In the genomic region with DNA sequence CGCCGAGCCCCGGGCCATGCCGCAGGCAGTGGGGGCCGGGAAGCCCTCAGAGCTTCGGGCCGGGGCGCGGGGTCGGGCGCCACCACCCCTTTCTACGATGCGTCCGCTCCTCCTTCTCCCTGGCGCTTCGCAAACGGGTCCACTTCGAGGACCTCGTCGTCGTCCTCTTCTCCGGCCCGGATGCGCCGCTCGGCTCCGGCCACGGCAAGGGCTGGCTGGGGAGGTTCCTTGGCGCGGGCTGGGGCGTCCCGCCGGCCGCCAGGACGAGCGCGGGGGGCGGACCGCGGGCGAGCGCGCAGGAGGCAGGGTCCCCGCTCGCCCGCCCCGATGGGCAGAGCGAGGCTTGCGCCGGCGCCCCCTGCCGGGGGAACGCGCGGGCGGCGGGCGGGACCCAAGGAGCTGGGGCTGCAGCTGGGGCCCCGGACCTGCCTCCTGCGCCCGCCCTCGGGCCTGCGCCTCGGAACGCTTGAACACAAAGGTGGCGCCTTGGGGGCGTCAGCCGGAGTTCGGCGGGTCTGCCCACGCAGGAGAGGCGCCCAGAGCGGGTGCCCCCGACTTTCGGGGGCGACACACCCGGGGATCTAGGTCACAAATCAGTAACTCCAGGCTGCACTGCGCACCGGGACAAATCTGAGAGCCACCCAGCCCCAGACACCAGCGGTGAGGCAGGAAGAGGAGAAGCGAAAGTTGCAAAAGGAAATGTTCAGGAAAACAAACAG, we compare ENCODE assay signal across 8 cellular contexts. TPM values are rescaled to one million over a fixed set of nuclear protein-coding genes. Genes with fewer than 3 reads are reported as not detected.
DNase-seq lines count a peak whose midpoint lies in the region; ATAC-seq and TF ChIP-seq lines count a peak whose summit lies in the region.

A gene (minus strand): TSS at position 283 of the 719 bp plus-strand sequence.

- no peak within 1 kb of the TSS; the same call in 1 of the 2 replicates for H3K14ac ChIP-seq in IMR-90 (replicated peaks; ENCODE audit: low read depth, low read length)

- WGBS in IMR-90 (ENCODE audit: extremely low coverage in 2 of 2, insufficient read length in 1 of 2), 2 experiments: 0% methylated on average over 30 of the region's 81 CpGs; no CpG with 5 or more reads in 1 of the 2 experiments
- 0 to 1% methylated on average over 81 of the region's 81 CpGs for WGBS in ectodermal cell, 2 experiments
- 1 to 2% methylated on average over 76 to 81 of the region's 81 CpGs for WGBS in lung, 2 donors

- H3K56ac ChIP-seq in IMR-90 (ENCODE audit: extremely low read depth, insufficient read depth, low read length): no peak within 1 kb of the TSS

- BruUV-seq in IMR-90 (replicated peaks; lab: Mats Ljungman, UMichigan): no TSS peak

- H3K9me1 ChIP-seq in IMR-90 (ENCODE audit: insufficient read depth, low read length): peaks cover 7% of the 10 kb centered on the region

- TF ChIP-seq POLR2A in IMR-90 (IDR thresholded peaks at IDR 0.05; ENCODE audit: low read depth, low read length): no peak

- peak within 1 kb of the TSS; percentile 77 for H3K9ac ChIP-seq in IMR-90 (ENCODE audit: low read depth, low read length)

- no peaks in the 10 kb centered on the region for H3K36me3 ChIP-seq in IMR-90 (ENCODE audit: control insufficient read depth, insufficient read depth, low read length)
- H3K36me3 ChIP-seq in ectodermal cell (ENCODE audit: control insufficient read depth, insufficient read depth, low read length): no peaks in the 10 kb centered on the region
- H3K36me3 ChIP-seq in lung (ENCODE audit: control insufficient read depth in 2 of 2, insufficient read depth in 2 of 2, low read length in 2 of 2): no peaks in the 10 kb centered on the region

- DNase-seq in NCI-H1417 (lab: John Stamatoyannopoulos, UW) (peak; percentile 9 to 84 (median 69)), NCI-H1417 treated with DMSO at 0.1 percent for 48 hours (lab: John Stamatoyannopoulos, UW) (no peak), IMR-90 (peak; percentile 63), lung (ENCODE audit: low spot score) (peak; percentile 36), NCI-H2029 treated with DMSO at 0.1 percent for 48 hours (lab: John Stamatoyannopoulos, UW) (no peak)
- DNase-seq in stimulated activated CD8-positive, alpha-beta memory T cell treated with anti-CD3 and anti-CD28 coated beads, Interleukin-4, amount 100 ng/mL, for 48 hours: peak; percentile 76

- H3K18ac ChIP-seq in IMR-90 (ENCODE audit: low read depth, low read length): peak within 1 kb of the TSS; percentile 37; the same call in 1 of the 2 replicates

- H3K9me3 ChIP-seq in IMR-90 (ENCODE audit: control insufficient read depth, insufficient read depth, low read length): peaks cover 3% of the 10 kb centered on the region; the same call in 1 of the 2 replicates
- H3K9me3 ChIP-seq in ectodermal cell (ENCODE audit: control insufficient read depth, low read length): no peaks in the 10 kb centered on the region
- peaks cover 2 to 7% of the 10 kb centered on the region in 2 donors for H3K9me3 ChIP-seq in lung (ENCODE audit: control insufficient read depth in 2 of 2, insufficient read depth in 1 of 2, low read length in 1 of 2)

- peak within 1 kb of the TSS; percentile 50; the same call in 1 of the 3 replicates for H2BK15ac ChIP-seq in IMR-90 (ENCODE audit: low read depth, low read length)

- peak within 1 kb of the TSS; percentile 66 for H3K4ac ChIP-seq in IMR-90 (ENCODE audit: low read depth, low read length)

- dilution Hi-C loops in IMR-90 (cut with HindIII; ENCODE audit: low sequenced_read_pairs, unreplicated experiment): no loop called here

- peak; percentile 64 for TF ChIP-seq RAD21 in IMR-90 (IDR thresholded peaks at IDR 0.05; ENCODE audit: low read length)

- H3K79me1 ChIP-seq in IMR-90 (ENCODE audit: low read depth in 1 of 2, low read length in 2 of 2): peaks cover 2 to 16% of the 10 kb centered on the region in 2 experiments; a peak in 1 of 4 replicates

- H3K4me3 ChIP-seq in IMR-90 (ENCODE audit: insufficient read depth, low read depth, low read length) (peak within 1 kb of the TSS; percentile 71), ectodermal cell (ENCODE audit: insufficient read depth, low read depth, low read length) (peak within 1 kb of the TSS; percentile 78), lung (peak within 1 kb of the TSS; percentile 40)

- no peaks in the 10 kb centered on the region; the same call in 1 of the 2 replicates for H3K27me3 ChIP-seq in IMR-90 (ENCODE audit: control insufficient read depth, insufficient read depth, low read length)
- peaks cover 14% of the 10 kb centered on the region for H3K27me3 ChIP-seq in ectodermal cell (ENCODE audit: control insufficient read depth, insufficient read depth, low read length, poor library complexity, severe bottlenecking)
- H3K27me3 ChIP-seq in lung (ENCODE audit: control insufficient read depth, insufficient read depth): peaks cover 21% of the 10 kb centered on the region

- peak within 1 kb of the TSS; percentile 79 for H2AK9ac ChIP-seq in IMR-90 (replicated peaks; ENCODE audit: low read depth, low read length, poor library complexity)

- H3K27ac ChIP-seq in IMR-90 (ENCODE audit: insufficient read depth, low read length): peak within 1 kb of the TSS; percentile 76
- H3K27ac ChIP-seq in VCaP: no peak within 1 kb of the TSS
- peak within 1 kb of the TSS; percentile 52 for H3K27ac ChIP-seq in ectodermal cell (ENCODE audit: insufficient read depth, low read depth, low read length, poor library complexity, severe bottlenecking)
- H3K27ac ChIP-seq in lung (ENCODE audit: low read depth in 1 of 2, low read length in 1 of 2): peak within 1 kb of the TSS in 1 of 2 donors; percentile 52

- in situ Hi-C loops in IMR-90 (cut with MboI; ENCODE audit: low sequenced_read_pairs): loop anchor here (10.0 kb wide), 1 partner anchor 175 kb away; no protein-coding TSS in a partner anchor

- no peak within 1 kb of the TSS for H2BK5ac ChIP-seq in IMR-90 (ENCODE audit: low read depth, low read length, poor library complexity, severe bottlenecking)

- TF ChIP-seq CTCF in IMR-90 (conservative IDR thresholded peaks at IDR 0.05; ENCODE audit: low read depth, low read length): peak; percentile 78
- peak; percentile 82 for TF ChIP-seq CTCF in VCaP (conservative IDR thresholded peaks at IDR 0.05)
- TF ChIP-seq CTCF in lung (IDR thresholded peaks at IDR 0.05; ENCODE audit: control extremely low read depth, extremely low read depth): no peak

- peak within 1 kb of the TSS; percentile 17 for H2AK5ac ChIP-seq in IMR-90 (ENCODE audit: low read depth, low read length)

- POLR2A ChIA-PET in IMR-90 (lab: Charles Lee; ENCODE audit: unreplicated experiment): interaction anchor here (0.6 to 1.1 kb wide), 2 partner anchors 50 to 179 kb away, joined by 3 read pairs; no protein-coding TSS in a partner anchor

- peak within 1 kb of the TSS; percentile 70 for H2BK120ac ChIP-seq in IMR-90 (ENCODE audit: low read depth, low read length)

- H4K91ac ChIP-seq in IMR-90 (ENCODE audit: insufficient read depth, low read depth, low read length): peak within 1 kb of the TSS; percentile 36; the same call in 1 of the 2 replicates

- intact Hi-C loops in IMR-90 (cut with micrococcal nuclease): loop anchor here (1.0 to 5.0 kb wide), 6 partner anchors 53 to 292 kb away; no protein-coding TSS in a partner anchor

- CTCF ChIA-PET in IMR-90 (lab: Yijun Ruan, JAX): interaction anchor here (0.6 to 1.7 kb wide), 10 partner anchors 14 to 627 kb away, joined by 3 to 5 read pairs (median 3); no protein-coding TSS in a partner anchor

- peak within 1 kb of the TSS; percentile 90 for H2AFZ ChIP-seq in IMR-90 (replicated peaks; ENCODE audit: low read length, poor library complexity)

- H2BK20ac ChIP-seq in IMR-90 (ENCODE audit: low read depth, low read length): no peak within 1 kb of the TSS

- peak within 1 kb of the TSS; percentile 8; the same call in 1 of the 2 replicates for H4K5ac ChIP-seq in IMR-90 (ENCODE audit: low read depth, low read length)

- peak; percentile 79 for ATAC-seq in IMR-90 (ENCODE audit: low read depth)
- peak; percentile 76 for ATAC-seq in lung (ENCODE audit: insufficient read depth, low FRiP score)

- peaks cover 17% of the 10 kb centered on the region for H3K4me1 ChIP-seq in IMR-90 (ENCODE audit: control insufficient read depth, insufficient read depth, low read length)
- peaks cover 22% of the 10 kb centered on the region for H3K4me1 ChIP-seq in ectodermal cell (ENCODE audit: control insufficient read depth, insufficient read depth, low read length)
- H3K4me1 ChIP-seq in lung (ENCODE audit: control insufficient read depth in 2 of 2, insufficient read depth in 2 of 2, low read length in 2 of 2): peaks cover 0 to 18% of the 10 kb centered on the region in 2 donors

- peak within 1 kb of the TSS; percentile 60 for H3K4me2 ChIP-seq in IMR-90 (ENCODE audit: low read depth, low read length)

- peak within 1 kb of the TSS; percentile 44 for H3K23ac ChIP-seq in IMR-90 (ENCODE audit: low read depth, low read length)

- H4K8ac ChIP-seq in IMR-90 (ENCODE audit: low read depth in 2 of 2, low read length in 2 of 2): peak within 1 kb of the TSS; percentile 32 to 50; a peak in 1 of 4 replicates

- peaks cover 14% of the 10 kb centered on the region; the same call in 1 of the 2 replicates for H4K20me1 ChIP-seq in IMR-90 (ENCODE audit: insufficient read depth, low read length)

TF ChIP-seq in IMR-90, 13 proteins besides CTCF, POLR2A, EP300 and RAD21 (continues in another document):
- TF ChIP-seq, protein P1, sequence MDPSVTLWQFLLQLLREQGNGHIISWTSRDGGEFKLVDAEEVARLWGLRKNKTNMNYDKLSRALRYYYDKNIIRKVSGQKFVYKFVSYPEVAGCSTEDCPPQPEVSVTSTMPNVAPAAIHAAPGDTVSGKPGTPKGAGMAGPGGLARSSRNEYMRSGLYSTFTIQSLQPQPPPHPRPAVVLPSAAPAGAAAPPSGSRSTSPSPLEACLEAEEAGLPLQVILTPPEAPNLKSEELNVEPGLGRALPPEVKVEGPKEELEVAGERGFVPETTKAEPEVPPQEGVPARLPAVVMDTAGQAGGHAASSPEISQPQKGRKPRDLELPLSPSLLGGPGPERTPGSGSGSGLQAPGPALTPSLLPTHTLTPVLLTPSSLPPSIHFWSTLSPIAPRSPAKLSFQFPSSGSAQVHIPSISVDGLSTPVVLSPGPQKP (IDR thresholded peaks at IDR 0.05; ENCODE audit: borderline replicate concordance, low read depth, low read length): no peak
- TF ChIP-seq MXI1 (IDR thresholded peaks at IDR 0.05; ENCODE audit: borderline replicate concordance, low read depth, low read length) (no peak; the same call in 1 of the 2 replicates), MAZ (IDR thresholded peaks at IDR 0.05; ENCODE audit: borderline replicate concordance, low read depth, low read length) (peak; percentile 87; the same call in 1 of the 2 replicates)

RNA-seq across cellular contexts. Expression of the gene that starts here (rescaled TPM):
- 2.2 and 2.3 TPM in 2 replicates for total RNA-seq in IMR-90 (2012; rRNA removed)
- polyA plus RNA-seq in IMR-90 (2012; rRNA removed): 3.5 and 4.8 TPM in 2 replicates
- 2.1 and 6.8 TPM in 2 replicates for polyA plus RNA-seq in IMR-90 (2012; cell fraction: cytosol; rRNA removed)
- 3.8 and 5.3 TPM in 2 replicates for polyA plus RNA-seq in IMR-90 (2012; cell fraction: nucleus; rRNA removed; ENCODE audit: low replicate concordance)
- 62.1 TPM for polyA plus RNA-seq in ectodermal cell (2013, experiment 1 of 4)
- polyA plus RNA-seq in ectodermal cell (2013, experiment 2 of 4): 64.3 TPM
- 37.7 TPM for polyA plus RNA-seq in ectodermal cell (2013, experiment 3 of 4)
- 37.2 TPM for polyA plus RNA-seq in ectodermal cell (2013, experiment 4 of 4)
- 10 to 100 TPM; 12.1 to 32.3 TPM for total RNA-seq in lung
- polyA plus RNA-seq in lung: 1 to 10 TPM; 2.7 to 6.3 TPM

Comparison
In these comparisons a context has a peak if more than half of its experiments do, and no peak if none do; other contexts are left out.
1. DNase-seq: peak in NCI-H1417 (3 of 3), IMR-90 (single experiment), lung (single experiment) and stimulated activated CD8-positive, alpha-beta memory T cell treated with anti-CD3 and anti-CD28 coated beads, Interleukin-4, amount 100 ng/mL, for 48 hours (single experiment); none in NCI-H1417 treated with DMSO at 0.1 percent for 48 hours (single experiment) and NCI-H2029 treated with DMSO at 0.1 percent for 48 hours (single experiment).
2. Peak in every context shown above with its lines, with median percentiles within 50 percentile points of each other: H3K4me3 ChIP-seq.